Comparison of ENCODE assay signal across 1 cellular context in the genomic region with DNA sequence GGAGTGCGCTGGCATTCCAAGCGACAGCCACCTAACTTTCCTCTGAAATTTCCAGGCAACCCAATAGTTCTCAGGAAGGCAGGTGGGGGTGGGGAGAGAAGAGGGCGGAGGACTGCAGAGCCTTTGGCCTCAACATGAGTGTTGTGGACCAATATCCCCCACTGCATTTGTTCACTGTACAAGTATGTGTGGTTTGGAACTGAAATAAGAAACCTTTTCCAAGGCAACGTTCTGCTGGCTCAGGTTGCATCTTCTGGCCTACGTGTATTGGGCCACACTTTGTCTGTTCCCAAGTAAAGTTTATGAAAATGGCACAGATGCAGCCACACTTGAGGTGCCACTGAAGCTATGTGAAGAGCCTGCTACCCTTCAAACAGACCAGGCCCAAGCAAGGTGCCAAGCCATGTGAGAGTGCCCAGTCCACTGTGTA.
TF ChIP-seq lines count a peak whose summit lies in the region.

No MANE protein-coding gene starts in this region.

TF ChIP-seq in IMR-90, 13 proteins besides CTCF, POLR2A, EP300 and RAD21 (continued from another document):
- peak; percentile 15; the same call in 1 of the 2 replicates for TF ChIP-seq SMC3 (IDR thresholded peaks at IDR 0.05; ENCODE audit: low read depth, low read length)
- TF ChIP-seq RFX5 (IDR thresholded peaks at IDR 0.05; ENCODE audit: low read depth, low read length) = no peak
- peak; percentile 71 for TF ChIP-seq FOS (IDR thresholded peaks at IDR 0.05; ENCODE audit: low read depth, low read length)
- TF ChIP-seq CEBPB (IDR thresholded peaks at IDR 0.05; ENCODE audit: low read depth, low read length) = peak; percentile 76
- no peak for TF ChIP-seq RCOR1 (IDR thresholded peaks at IDR 0.05; ENCODE audit: insufficient replicate concordance, low read length)
